In the genomic region with DNA sequence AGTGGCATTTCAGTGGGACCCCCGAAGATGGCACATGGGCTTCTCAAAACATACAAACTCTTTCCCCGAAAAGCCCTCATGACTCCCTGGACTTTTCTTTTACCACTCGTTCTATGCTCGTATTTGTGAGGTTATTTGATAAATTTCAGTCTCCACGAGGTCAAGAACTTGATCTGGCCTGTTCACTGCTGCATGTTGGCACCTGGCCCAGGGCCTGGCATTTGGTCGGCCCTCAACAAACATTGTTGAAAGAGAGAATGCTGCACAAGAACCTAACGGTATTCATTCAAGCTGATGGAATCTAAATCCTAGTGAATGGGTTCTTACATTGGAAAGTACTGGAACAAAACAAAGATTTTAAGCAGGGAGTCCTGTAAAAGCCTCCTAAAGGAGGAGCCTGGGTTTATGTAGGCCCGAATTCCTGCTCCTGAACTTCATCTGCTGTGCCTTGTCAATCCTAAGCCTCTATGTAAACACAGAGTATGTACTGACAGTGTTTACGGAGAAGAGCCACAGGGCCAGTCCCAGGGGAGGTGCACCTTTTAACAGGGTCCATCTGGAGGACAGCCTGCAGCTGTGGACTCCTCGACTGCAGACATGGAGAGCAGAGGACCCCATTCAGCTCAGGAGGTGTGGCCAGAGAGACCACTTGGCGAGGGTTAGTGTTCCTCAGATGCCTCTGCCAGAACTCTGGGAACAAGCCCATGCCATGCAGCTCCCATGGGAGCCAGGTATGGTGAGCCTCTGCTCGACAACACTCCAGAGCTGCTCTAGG, we compare ENCODE assay signal across 18 cellular contexts. TPM values are rescaled to one million over a fixed set of nuclear protein-coding genes. Genes with fewer than 3 reads are reported as not detected.
DNase-seq lines count a peak whose midpoint lies in the region; ATAC-seq and TF ChIP-seq lines count a peak whose summit lies in the region.
"Had no signal": no experiment of that assay in that cellular context is flagged by ENCODE, and none has a peak within 500 bp of the region (broad histone marks: within the 10 kb centered on the region; RNA-seq: fewer than 3 reads in every experiment).

No MANE protein-coding gene starts in this region.

- 56% methylated on average over 12 of the region's 12 CpGs for WGBS in right cardiac atrium

- H3K79me2 ChIP-seq in PC-9 (ENCODE audit: low read depth) = no peaks in the 10 kb centered on the region

- H4K20me1 ChIP-seq in PC-9 (ENCODE audit: insufficient read depth) = no peaks in the 10 kb centered on the region

- TF ChIP-seq CTCF in PC-9 (conservative IDR thresholded peaks at IDR 0.05) (no peak), lower lobe of right lung (IDR thresholded peaks at IDR 0.05) (no peak)

- no peaks in the 10 kb centered on the region for H3K27me3 ChIP-seq in right cardiac atrium (ENCODE audit: control insufficient read depth, insufficient read depth)
- no peaks in the 10 kb centered on the region for H3K27me3 ChIP-seq in PC-9 (ENCODE audit: insufficient read depth, low read depth)
- H3K27me3 ChIP-seq in lower lobe of right lung (ENCODE audit: low read depth) = no peaks in the 10 kb centered on the region
- H3K27me3 ChIP-seq: ascending aorta, gastrocnemius medialis had no signal

- POLR2A ChIA-PET in PC-9 (lab: Charles Lee; ENCODE audit: unreplicated experiment) = interaction anchor here (0.6 kb wide), 1 partner anchor 17 kb away, joined by 3 read pairs; no protein-coding TSS in a partner anchor

- H3K9me3 ChIP-seq in right cardiac atrium (ENCODE audit: control insufficient read depth, low read length) = no peaks in the 10 kb centered on the region
- H3K9me3 ChIP-seq in PC-9 (ENCODE audit: insufficient read depth, low read depth) = no peaks in the 10 kb centered on the region
- H3K9me3 ChIP-seq in lower lobe of right lung = no peaks in the 10 kb centered on the region
- H3K9me3 ChIP-seq: ascending aorta, gastrocnemius medialis had no signal

- H3K4me1 ChIP-seq in right cardiac atrium (ENCODE audit: control insufficient read depth, insufficient read depth, low read length) = no peaks in the 10 kb centered on the region
- peaks cover 31% of the 10 kb centered on the region for H3K4me1 ChIP-seq in PC-9 (replicated peaks; ENCODE audit: insufficient read depth)
- peaks cover 6% of the 10 kb centered on the region for H3K4me1 ChIP-seq in lower lobe of right lung
- H3K4me1 ChIP-seq: ascending aorta, gastrocnemius medialis had no signal

- H2AFZ ChIP-seq in PC-9 = no peak overlapping the region

- peaks cover 22% of the 10 kb centered on the region; the same call in 1 of the 2 replicates for H3F3A ChIP-seq in PC-9 (ENCODE audit: insufficient read depth, low read depth)

- CTCF ChIA-PET in PC-9 (lab: Charles Lee) = no interaction called here

- intact Hi-C loops in cardiac septum (cut with DNase I) = no loop called here
- intact Hi-C loops in right cardiac atrium (cut with DNase I) = no loop called here
- intact Hi-C loops in PC-9 (cut with micrococcal nuclease; ENCODE audit: unreplicated experiment) = no loop called here
- intact Hi-C loops in lower lobe of right lung (cut with DNase I) = no loop called here

- H3K4me3 ChIP-seq in right cardiac atrium (ENCODE audit: low read length) (no peak overlapping the region), PC-9 (no peak overlapping the region), lower lobe of right lung (no peak overlapping the region)
- H3K4me3 ChIP-seq: ascending aorta, gastrocnemius medialis had no signal

- H3K9me2 ChIP-seq in PC-9 (ENCODE audit: insufficient read depth) = no peaks in the 10 kb centered on the region

- no TSS peak for BruUV-seq in PC-9 (replicated peaks; lab: Mats Ljungman, UMichigan)

- H3K36me3 ChIP-seq in PC-9 (ENCODE audit: low read depth) (no peaks in the 10 kb centered on the region), lower lobe of right lung (no peaks in the 10 kb centered on the region)
- H3K36me3 ChIP-seq: ascending aorta, gastrocnemius medialis had no signal

- ATAC-seq in right cardiac atrium (no peak), lower lobe of right lung (peak in 1 of 2 donors; percentile 65), GM21529 (IDR thresholded peaks at IDR 0.05; ENCODE audit: unreplicated experiment) (no peak)
- ATAC-seq: gastrocnemius medialis, T-helper 17 cell had no signal

- peak; percentile 55 for DNase-seq in cardiac septum (ENCODE audit: low spot score)
- DNase-seq in right cardiac atrium = no peak
- peak; percentile 56 to 57 for DNase-seq in PC-9
- DNase-seq in lower lobe of right lung = peak; percentile 63
- DNase-seq in NCI-H526 treated with DMSO at 0.1 percent for 48 hours (lab: John Stamatoyannopoulos, UW) = no peak
- DNase-seq in hypothalamus (lab: John Stamatoyannopoulos, UW) = no peak
- DNase-seq in substantia nigra (lab: John Stamatoyannopoulos, UW) = no peak
- DNase-seq: activated CD4-positive, alpha-beta T cell treated with anti-CD3 and anti-CD28 coated beads, Interleukin-2, amount 10 ng/mL, durations not matched to agents 24 days and 14 days; effector CD8-positive, alpha-beta T cell; gastrocnemius medialis; H7; kidney; T-helper 17 cell had no signal

- H3K27ac ChIP-seq in right cardiac atrium (ENCODE audit: low read length) = no peak overlapping the region
- H3K27ac ChIP-seq in PC-9 = no peak overlapping the region
- no peak overlapping the region for H3K27ac ChIP-seq in lower lobe of right lung
- no peak overlapping the region for H3K27ac ChIP-seq in substantia nigra (ENCODE audit: low read depth, low read length, poor library complexity, severe bottlenecking)
- H3K27ac ChIP-seq: ascending aorta, gastrocnemius medialis had no signal

- H3K4me2 ChIP-seq in PC-9 = no peak overlapping the region

RNA-seq across cellular contexts. Expression of gene L1TD1, which starts 46.9 kb away (rescaled TPM):
- 0.67 TPM for total RNA-seq in cardiac septum
- total RNA-seq in right cardiac atrium = under 1 TPM in 2 of 4 donors, not detected in 2; 0.09 to 0.11 TPM
- polyA plus RNA-seq in right cardiac atrium = 0.05 TPM
- 0.10 TPM in 1 of 2 replicates, not detected in the other for total RNA-seq in PC-9 (2021)
- total RNA-seq in lower lobe of right lung = 0.59 TPM
- total RNA-seq: activated CD4-positive, alpha-beta T cell treated with anti-CD3 and anti-CD28 coated beads, Interleukin-2, amount 10 ng/mL, durations not matched to agents 24 days and 14 days; activated T-helper 1 cell treated with anti-CD3 and anti-CD28 coated beads, Interleukin-12 subunit alpha, Interleukin-12 subunit beta, Interleukin-2, Interleukin-4 antibody, amounts not matched to agents 30 ng/mL and 10 ng/mL and 1 ng/mL, durations not matched to agents 14 hours and 24 hours and 36 hours; ascending aorta; gastrocnemius medialis; OCI-LY7; T-helper 17 cell had no signal
- polyA plus RNA-seq: neural cell had no signal

Comparison
In these comparisons a context has a peak if more than half of its experiments do, and no peak if none do; other contexts are left out.
1. DNase-seq: peak in cardiac septum (single experiment), PC-9 (2 of 2) and lower lobe of right lung (single experiment); none in right cardiac atrium (0 of 3), NCI-H526 treated with DMSO at 0.1 percent for 48 hours (single experiment), hypothalamus (0 of 51) and substantia nigra (0 of 49).